ENCODE assay signal across 33 cellular contexts in genomic region chr11:114746013-114746412, GRCh38.
"Had no signal": no experiment of that assay in that cellular context is flagged by ENCODE, and none has a peak within 500 bp of the region (broad histone marks: within the 10 kb centered on the region; RNA-seq: fewer than 3 reads in every experiment).

No MANE protein-coding gene starts in this region.

- H3K27me3 ChIP-seq: MG63 had no signal

- H3K4me2 ChIP-seq: KMS-11 had no signal

- H3K9ac ChIP-seq: KMS-11 had no signal

- DNase-seq: Karpas-422, Kasumi-1, KG1, MG63, MM.1S, MV-4-11, NCI-H1048, NCI-H1092, NCI-H1092 treated with DMSO at 0.1 percent for 48 hours, NCI-H1105, NCI-H1105 treated with DMSO at 0.1 percent for 48 hours, NCI-H1417, NCI-H1417 treated with DMSO at 0.1 percent for 48 hours, NCI-H1436, NCI-H1436 treated with DMSO at 0.1 percent for 48 hours, NCI-H146, NCI-H1694, NCI-H1694 treated with DMSO at 0.1 percent for 48 hours, NCI-H187, NCI-H187 treated with DMSO at 0.1 percent for 48 hours, NCI-H1930, NCI-H2029, NCI-H2029 treated with DMSO at 0.1 percent for 48 hours, NCI-H2081, NCI-H2081 treated with DMSO at 0.1 percent for 48 hours, NCI-H2107, NCI-H2171, NCI-H2227 treated with DMSO at 0.1 percent for 48 hours, NCI-H226, NCI-H345, NCI-H446, NCI-H446 treated with DMSO at 0.1 percent for 48 hours had no signal

- H3K9me3 ChIP-seq: MG63 had no signal

- H3K36me3 ChIP-seq: MG63 had no signal

- H3K27ac ChIP-seq: KMS-11 had no signal

- H3K4me3 ChIP-seq: MG63 had no signal
